ENCODE assay signal across 14 cellular contexts in the genomic region with DNA sequence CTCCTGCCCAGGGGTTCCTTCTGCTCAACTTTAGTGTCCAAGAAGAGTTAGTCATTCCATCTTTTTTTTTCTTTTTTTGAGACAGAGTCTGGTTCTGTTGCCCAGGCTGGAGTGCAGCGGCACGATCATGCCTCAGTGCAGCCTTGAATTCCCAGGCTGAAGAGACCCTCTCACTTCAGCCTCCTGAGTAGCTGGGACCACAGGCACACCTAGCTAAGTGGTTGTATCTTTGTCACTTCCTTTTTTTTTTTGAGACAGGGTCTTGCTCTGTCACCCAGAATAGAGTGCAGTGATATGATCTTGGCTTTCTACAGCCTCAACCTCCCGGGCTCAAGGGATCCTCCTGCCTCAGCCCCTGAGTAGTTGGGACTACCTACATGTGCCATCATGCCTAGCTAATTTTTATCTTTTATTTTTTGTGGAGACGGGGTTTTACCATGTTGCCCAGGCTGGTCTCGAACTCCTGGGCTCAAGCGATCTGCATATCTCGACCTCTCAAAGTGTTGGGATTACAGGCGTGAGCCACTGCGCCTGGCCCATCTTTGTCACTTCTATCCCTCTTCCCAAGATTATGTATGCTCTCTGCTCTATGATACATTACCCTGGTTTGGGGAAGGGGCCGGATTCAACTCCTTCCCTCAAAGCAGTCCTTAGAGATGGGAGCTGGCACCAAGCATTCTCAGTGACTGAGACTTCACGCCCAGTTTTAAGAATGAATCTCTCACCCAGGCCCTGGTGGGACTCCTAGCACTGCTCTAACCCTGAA. TPM values are rescaled to one million over a fixed set of nuclear protein-coding genes. Genes with fewer than 3 reads are reported as not detected.
DNase-seq lines count a peak whose midpoint lies in the region; ATAC-seq and TF ChIP-seq lines count a peak whose summit lies in the region.
"Had no signal": no experiment of that assay in that cellular context is flagged by ENCODE, and none has a peak within 500 bp of the region (broad histone marks: within the 10 kb centered on the region; RNA-seq: fewer than 3 reads in every experiment).

No MANE protein-coding gene starts in this region.

- intact Hi-C loops in CD14-positive monocyte (cut with micrococcal nuclease) (no loop called here), mucosa of descending colon (cut with DNase I, micrococcal nuclease) (no loop called here)

- peaks cover 27 to 36% of the 10 kb centered on the region in 2 donors for H3K36me3 Mint-ChIP-seq in CD14-positive monocyte
- no peaks in the 10 kb centered on the region for H3K36me3 Mint-ChIP-seq in IgD-negative memory B cell
- peaks cover 13% of the 10 kb centered on the region for H3K36me3 Mint-ChIP-seq in central memory CD8-positive, alpha-beta T cell (ENCODE audit: insufficient read depth)
- no peaks in the 10 kb centered on the region for H3K36me3 Mint-ChIP-seq in nephron progenitor cell (ENCODE audit: low read depth)

- DNase-seq in CD14-positive monocyte (ENCODE audit: low spot score) (no peak), nephron progenitor cell (no peak), mucosa of descending colon (no peak)
- no peak for DNase-seq in central memory CD8-positive, alpha-beta T cell (ENCODE audit: low spot score in 2 of 2)
- DNase-seq in stimulated activated CD4-positive, alpha-beta T cell treated with anti-CD3 and anti-CD28 coated beads, Interleukin-4, amount 100 ng/mL, for 24 hours, result no peak
- DNase-seq: NCI-H1092; NCI-H2227 treated with DMSO at 0.1 percent for 48 hours; psoas muscle; stimulated activated CD4-positive, alpha-beta T cell treated with anti-CD3 and anti-CD28 coated beads, Interleukin-2, amount 100 ng/mL, for 48 hours; stimulated activated naive CD8-positive, alpha-beta T cell treated with anti-CD3 and anti-CD28 coated beads, Interleukin-15, Interleukin-2, amounts not matched to agents 100 U/mL and 50 U/mL, for 24 hours had no signal

- H3K4me3 Mint-ChIP-seq in CD14-positive monocyte (no peak overlapping the region), IgD-negative memory B cell (peak overlapping the region in 1 of 4 donors; percentile 62), nephron progenitor cell (no peak overlapping the region)
- peak overlapping the region; percentile 5 for H3K4me3 Mint-ChIP-seq in central memory CD8-positive, alpha-beta T cell

- TF ChIP-seq CTCF in CD14-positive monocyte (IDR thresholded peaks at IDR 0.05) (no peak), nephron progenitor cell (IDR thresholded peaks at IDR 0.05) (no peak), mucosa of descending colon (IDR thresholded peaks at IDR 0.05) (no peak)

- H3K9me3 Mint-ChIP-seq in CD14-positive monocyte (no peaks in the 10 kb centered on the region), IgD-negative memory B cell (no peaks in the 10 kb centered on the region), nephron progenitor cell (no peaks in the 10 kb centered on the region)
- no peaks in the 10 kb centered on the region for H3K9me3 Mint-ChIP-seq in central memory CD8-positive, alpha-beta T cell

- no peak overlapping the region for H3K4me3 ChIP-seq in mucosa of descending colon
- H3K4me3 ChIP-seq: heart left ventricle, psoas muscle had no signal

- peaks cover 36% of the 10 kb centered on the region for H3K4me1 Mint-ChIP-seq in CD14-positive monocyte
- H3K4me1 Mint-ChIP-seq in IgD-negative memory B cell, result peaks cover 11 to 18% (median 13%) of the 10 kb centered on the region in 3 donors
- peaks cover 44% of the 10 kb centered on the region for H3K4me1 Mint-ChIP-seq in central memory CD8-positive, alpha-beta T cell
- H3K4me1 Mint-ChIP-seq in nephron progenitor cell, result peaks cover 15% of the 10 kb centered on the region

- no peak for ATAC-seq in central memory CD8-positive, alpha-beta T cell (replicated peaks; ENCODE audit: extremely low read depth, poor library complexity, severe bottlenecking)
- ATAC-seq in mucosa of descending colon, result no peak
- ATAC-seq in GM18907 (IDR thresholded peaks at IDR 0.05; ENCODE audit: unreplicated experiment), result no peak
- ATAC-seq in HG03045 (IDR thresholded peaks at IDR 0.05; ENCODE audit: unreplicated experiment), result no peak
- ATAC-seq: heart left ventricle, psoas muscle had no signal

- no peaks in the 10 kb centered on the region for H3K9me3 ChIP-seq in mucosa of descending colon
- H3K9me3 ChIP-seq: heart left ventricle, psoas muscle had no signal

- H3K36me3 ChIP-seq in mucosa of descending colon (ENCODE audit: low read depth), result no peaks in the 10 kb centered on the region

- H3K4me1 ChIP-seq in mucosa of descending colon (ENCODE audit: low read depth), result peaks cover 11% of the 10 kb centered on the region

- H3K27me3 Mint-ChIP-seq in CD14-positive monocyte (ENCODE audit: low read depth in 3 of 3), result peaks cover 2 to 7% (median 4%) of the 10 kb centered on the region in 3 donors
- H3K27me3 Mint-ChIP-seq in IgD-negative memory B cell, result peaks cover 2% of the 10 kb centered on the region
- no peaks in the 10 kb centered on the region for H3K27me3 Mint-ChIP-seq in central memory CD8-positive, alpha-beta T cell
- peaks cover 11% of the 10 kb centered on the region for H3K27me3 Mint-ChIP-seq in nephron progenitor cell (ENCODE audit: low read depth, poor library complexity)

- H3K27ac Mint-ChIP-seq in CD14-positive monocyte (peak overlapping the region in 5 of 7 donors; percentile 6 to 86 (median 56)), IgD-negative memory B cell (peak overlapping the region in 2 of 3 donors; percentile 28 to 70), nephron progenitor cell (peak overlapping the region; percentile 66)
- peak overlapping the region; percentile 75 for H3K27ac Mint-ChIP-seq in central memory CD8-positive, alpha-beta T cell (ENCODE audit: low read depth)

RNA-seq across cellular contexts. Expression of a gene that starts 10.0 kb away (rescaled TPM):
- 1 to 10 TPM; 3.6 to 5.8 TPM for polyA plus RNA-seq in CD14-positive monocyte
- 5.5 TPM for polyA plus RNA-seq in IgD-negative memory B cell
- total RNA-seq in mucosa of descending colon, result 10 to 100 TPM; 55.8 to 87.0 (median 57.6) TPM

RNA-seq across cellular contexts. Expression of a gene that starts 24.2 kb away (rescaled TPM):
- polyA plus RNA-seq in CD14-positive monocyte (10 to 100 TPM in 1 of 2 donors, 1 to 10 TPM in 1; 9.1 to 10.3 TPM), IgD-negative memory B cell (17.3 TPM)
- total RNA-seq in mucosa of descending colon, result 10 to 100 TPM; 20.0 to 46.3 (median 26.7) TPM

RNA-seq across cellular contexts. Expression of a gene that starts 40.0 kb away (rescaled TPM):
- polyA plus RNA-seq in CD14-positive monocyte (100 to 1,000 TPM; 157 to 176 TPM), IgD-negative memory B cell (384 TPM)
- 100 to 1,000 TPM; 130 to 266 (median 201) TPM for total RNA-seq in mucosa of descending colon

RNA-seq across cellular contexts. Expression of a gene that starts 47.0 kb away (rescaled TPM):
- polyA plus RNA-seq in CD14-positive monocyte, result 10 to 100 TPM; 34.9 to 43.0 TPM
- polyA plus RNA-seq in IgD-negative memory B cell, result 26.2 TPM
- total RNA-seq in mucosa of descending colon, result 100 to 1,000 TPM in 2 of 3 donors, 10 to 100 TPM in 1; 86.8 to 114 (median 106) TPM
